In the genomic region with DNA sequence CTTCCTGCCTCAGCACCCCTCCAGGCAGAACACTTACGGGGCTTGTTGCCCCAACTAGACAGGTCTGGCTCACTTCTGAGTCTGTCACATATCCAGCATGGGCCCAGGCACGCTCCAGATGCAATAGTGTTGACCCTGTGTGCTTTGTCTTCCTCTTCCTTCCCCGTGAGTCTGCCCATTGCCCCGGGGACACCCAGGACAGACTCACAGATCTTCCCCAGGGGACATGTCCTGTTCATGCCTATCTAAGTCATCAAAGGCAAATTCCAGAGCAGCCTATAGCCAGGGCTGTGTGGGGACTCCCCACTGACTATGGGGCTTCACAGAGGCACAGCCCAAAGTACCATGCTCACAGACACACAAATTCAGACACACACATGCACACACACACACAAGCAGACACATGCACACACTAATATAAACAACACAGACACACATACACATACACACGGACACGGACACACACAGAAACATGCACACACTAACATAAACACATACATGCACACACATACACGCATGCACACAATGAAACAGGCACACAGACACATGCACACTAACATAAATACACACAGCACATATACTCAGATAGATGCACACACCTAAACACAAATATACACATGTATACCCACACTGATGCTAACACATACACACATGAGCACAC, we compare ENCODE assay signal across 26 cellular contexts.
A peak's percentile ranks its signal among the peaks of the same experiment; 100 is the strongest.
DNase-seq lines count a peak whose midpoint lies in the region; ATAC-seq and TF ChIP-seq lines count a peak whose summit lies in the region.
"Had no signal": no experiment of that assay in that cellular context is flagged by ENCODE, and none has a peak within 500 bp of the region (broad histone marks: within the 10 kb centered on the region; RNA-seq: fewer than 3 reads in every experiment).

No MANE protein-coding gene starts in this region.

- H3K36me3 ChIP-seq in sigmoid colon = no peaks in the 10 kb centered on the region
- H3K36me3 ChIP-seq: cardiac muscle cell, esophagus squamous epithelium, upper lobe of right lung had no signal

- 85 to 87% methylated on average over 7 of the region's 7 CpGs for WGBS in sigmoid colon, 2 donors

- peaks cover 38% of the 10 kb centered on the region for H3K4me1 Mint-ChIP-seq in osteocyte (ENCODE audit: unreplicated experiment)
- H3K4me1 Mint-ChIP-seq: CD4-positive, CD25-positive, alpha-beta regulatory T cell; stimulated activated memory B cell treated with anti-CD40 and anti-IgM and Interleukin-4, amounts not matched to agents 10 μg/mL and 1 μg/mL and 100 μg/mL, for 72 hours had no signal

- H3K4me3 ChIP-seq in epithelial cell of esophagus (ENCODE audit: low read length) (no peak overlapping the region), sigmoid colon (no peak overlapping the region)
- H3K4me3 ChIP-seq: cardiac muscle cell, coronary artery, esophagus squamous epithelium, SK-N-MC, upper lobe of right lung had no signal

- DNase-seq in epithelial cell of esophagus (ENCODE audit: low read depth) (peak; percentile 65), NCI-H524 (lab: John Stamatoyannopoulos, UW) (no peak), DMS 273 treated with DMSO at 0.1 percent for 48 hours (lab: John Stamatoyannopoulos, UW) (no peak), osteocyte (ENCODE audit: extremely low spot score, unreplicated experiment) (no peak), sigmoid colon (no peak)
- DNase-seq: activated CD4-positive, alpha-beta T cell treated with anti-CD3 and anti-CD28 coated beads for 1 hour; activated CD8-positive, alpha-beta T cell treated with anti-CD3 and anti-CD28 coated beads for 36 hours; aorta; CD4-positive, CD25-positive, alpha-beta regulatory T cell; esophagus squamous epithelium; KG1; left cardiac atrium; NCI-H1436; NCI-H345; stimulated activated CD4-positive, alpha-beta T cell treated with anti-CD3 and anti-CD28 coated beads, Interleukin-4, amount 100 ng/mL, for 4 hours; upper lobe of right lung had no signal

- TF ChIP-seq EP300 in sigmoid colon (IDR thresholded peaks at IDR 0.05) = no peak

- ATAC-seq in GM19463 (IDR thresholded peaks at IDR 0.05; ENCODE audit: unreplicated experiment) = peak; percentile 53
- peak; percentile 66 for ATAC-seq in HG03442 (IDR thresholded peaks at IDR 0.05; ENCODE audit: unreplicated experiment)
- ATAC-seq: activated CD8-positive, alpha-beta T cell treated with anti-CD3 and anti-CD28 coated beads for 36 hours; activated naive CD4-positive, alpha-beta T cell treated with anti-CD3 and anti-CD28 coated beads, Interleukin-2, amount 50 U/mL, for 72 hours; left cardiac atrium; sciatic nerve; stimulated activated memory B cell treated with anti-CD40 and anti-IgM and Interleukin-4, amounts not matched to agents 10 μg/mL and 1 μg/mL and 100 μg/mL, for 72 hours; upper lobe of right lung had no signal

- no peak overlapping the region for H3K27ac Mint-ChIP-seq in osteocyte (ENCODE audit: unreplicated experiment)
- H3K27ac Mint-ChIP-seq: activated CD8-positive, alpha-beta T cell treated with anti-CD3 and anti-CD28 coated beads for 36 hours; activated naive CD4-positive, alpha-beta T cell treated with anti-CD3 and anti-CD28 coated beads, Interleukin-2, amount 50 U/mL, for 72 hours; memory B cell; stimulated activated memory B cell treated with anti-CD40 and anti-IgM and Interleukin-4, amounts not matched to agents 10 μg/mL and 1 μg/mL and 100 μg/mL, for 72 hours; T-helper 1 cell treated with Interleukin-12 subunit alpha and Interleukin-12 subunit beta and Interleukin-4 antibody, amounts not matched to agents 30 μg/mL and 1 μg/mL, for 36 hours had no signal

- H3K27me3 ChIP-seq in sigmoid colon = no peaks in the 10 kb centered on the region
- H3K27me3 ChIP-seq: cardiac muscle cell had no signal

- intact Hi-C loops in sigmoid colon (cut with DNase I) = no loop called here

- no peak overlapping the region for H3K4me3 Mint-ChIP-seq in osteocyte (ENCODE audit: unreplicated experiment)
- H3K4me3 Mint-ChIP-seq: activated CD8-positive, alpha-beta T cell treated with anti-CD3 and anti-CD28 coated beads for 36 hours; CD4-positive, CD25-positive, alpha-beta regulatory T cell; memory B cell; stimulated activated memory B cell treated with anti-CD40 and anti-IgM and Interleukin-4, amounts not matched to agents 10 μg/mL and 1 μg/mL and 100 μg/mL, for 72 hours; T-helper 1 cell treated with Interleukin-12 subunit alpha and Interleukin-12 subunit beta and Interleukin-4 antibody, amounts not matched to agents 30 μg/mL and 1 μg/mL, for 36 hours had no signal

- no peaks in the 10 kb centered on the region for H3K9me3 ChIP-seq in sigmoid colon
- H3K9me3 ChIP-seq: esophagus squamous epithelium, upper lobe of right lung had no signal

- no peaks in the 10 kb centered on the region for H3K27me3 Mint-ChIP-seq in osteocyte (ENCODE audit: unreplicated experiment)
- H3K27me3 Mint-ChIP-seq: activated CD8-positive, alpha-beta T cell treated with anti-CD3 and anti-CD28 coated beads for 36 hours had no signal

- peaks cover 0 to 65% (median 53%) of the 10 kb centered on the region in 4 donors for H3K4me1 ChIP-seq in sigmoid colon

- TF ChIP-seq CTCF in epithelial cell of esophagus (IDR thresholded peaks at IDR 0.05; ENCODE audit: insufficient read depth, low read depth, low read length, missing control alignments) (no peak), osteocyte (IDR thresholded peaks at IDR 0.05) (no peak), sigmoid colon (IDR thresholded peaks at IDR 0.05) (no peak)

- no peaks in the 10 kb centered on the region for H3K9me3 Mint-ChIP-seq in osteocyte (ENCODE audit: unreplicated experiment)
- H3K9me3 Mint-ChIP-seq: activated CD8-positive, alpha-beta T cell treated with anti-CD3 and anti-CD28 coated beads for 36 hours; memory B cell; stimulated activated memory B cell treated with anti-CD40 and anti-IgM and Interleukin-4, amounts not matched to agents 10 μg/mL and 1 μg/mL and 100 μg/mL, for 72 hours; T-helper 1 cell treated with Interleukin-12 subunit alpha and Interleukin-12 subunit beta and Interleukin-4 antibody, amounts not matched to agents 30 μg/mL and 1 μg/mL, for 36 hours had no signal

- TF ChIP-seq POLR2A in sigmoid colon (IDR thresholded peaks at IDR 0.05) = no peak

- peak overlapping the region in 1 of 4 donors; percentile 51 for H3K27ac ChIP-seq in sigmoid colon
- H3K27ac ChIP-seq: cardiac muscle cell, coronary artery, esophagus squamous epithelium, SK-N-MC, upper lobe of right lung had no signal

- H3K36me3 Mint-ChIP-seq in osteocyte (ENCODE audit: unreplicated experiment) = no peaks in the 10 kb centered on the region
- H3K36me3 Mint-ChIP-seq: activated naive CD4-positive, alpha-beta T cell treated with anti-CD3 and anti-CD28 coated beads, Interleukin-2, amount 50 U/mL, for 72 hours; CD4-positive, CD25-positive, alpha-beta regulatory T cell; memory B cell; stimulated activated memory B cell treated with anti-CD40 and anti-IgM and Interleukin-4, amounts not matched to agents 10 μg/mL and 1 μg/mL and 100 μg/mL, for 72 hours had no signal
